In genomic region chrX:118644378-118644777, GRCh38 we compare ENCODE assay signal across 8 cellular contexts.
A peak's percentile ranks its signal among the peaks of the same experiment; 100 is the strongest.
DNase-seq lines count a peak whose midpoint lies in the region; ATAC-seq and TF ChIP-seq lines count a peak whose summit lies in the region.

No MANE protein-coding gene starts in this region.

- 36 to 69% methylated on average over 1 of the region's 1 CpG for WGBS in tibial nerve, 2 donors

- H3K4me3 ChIP-seq in AG04449 (ENCODE audit: low read depth, low read length): no peak overlapping the region
- no peak overlapping the region for H3K4me3 ChIP-seq in tibial nerve

- DNase-seq in AG04449 (ENCODE audit: low read depth, low spot score): no peak
- peak; percentile 30 for DNase-seq in HCEC 1CT
- DNase-seq in RPMI7951 (ENCODE audit: low read depth): peak; percentile 14
- DNase-seq in foreskin keratinocyte: no peak
- no peak for DNase-seq in tibial nerve (ENCODE audit: low spot score in 2 of 2)
- no peak for DNase-seq in activated CD4-positive, alpha-beta T cell treated with anti-CD3 and anti-CD28 coated beads for 48 hours

- TF ChIP-seq POLR2A in tibial nerve (IDR thresholded peaks at IDR 0.05): no peak

- H3K27ac ChIP-seq in foreskin keratinocyte (no peak overlapping the region), tibial nerve (no peak overlapping the region)

- H3K27me3 ChIP-seq in foreskin keratinocyte (no peaks in the 10 kb centered on the region), tibial nerve (peaks cover 0 to 4% of the 10 kb centered on the region in 2 donors)

- peak; percentile 32 for TF ChIP-seq CTCF in AG04449 (IDR thresholded peaks at IDR 0.05; ENCODE audit: insufficient read depth, low read length, missing control alignments)
- TF ChIP-seq CTCF in foreskin keratinocyte (conservative IDR thresholded peaks at IDR 0.05): peak; percentile 64
- TF ChIP-seq CTCF in tibial nerve (IDR thresholded peaks at IDR 0.05): peak in 4 of 5 experiments; percentile 20 to 47 (median 34)

- ATAC-seq in foreskin keratinocyte (peak; percentile 59), GM19351 (IDR thresholded peaks at IDR 0.05; ENCODE audit: unreplicated experiment) (no peak), HG02981 (IDR thresholded peaks at IDR 0.05; ENCODE audit: unreplicated experiment) (no peak)

- H3K4me1 ChIP-seq in foreskin keratinocyte (no peaks in the 10 kb centered on the region), tibial nerve (no peaks in the 10 kb centered on the region)

- H3K9me3 ChIP-seq in tibial nerve: no peaks in the 10 kb centered on the region

- peaks cover 0 to 10% (median 0%) of the 10 kb centered on the region in 3 donors for H3K36me3 ChIP-seq in tibial nerve

- POLR2A ChIA-PET in AG04449 (lab: Yijun Ruan, JAX): no interaction called here

- CTCF ChIA-PET in AG04449 (lab: Yijun Ruan, JAX): interaction anchor here (0.6 to 3.4 kb wide), 28 partner anchors 8 to 377 kb away, joined by 3 to 62 read pairs (median 4); no protein-coding TSS in a partner anchor

- TF ChIP-seq EP300 in tibial nerve (IDR thresholded peaks at IDR 0.05): no peak

Comparison
In these comparisons a context has a peak if more than half of its experiments do, and no peak if none do; other contexts are left out.
1. DNase-seq: peak in HCEC 1CT (single experiment) and RPMI7951 (single experiment); none in AG04449 (single experiment), foreskin keratinocyte (0 of 2), tibial nerve (0 of 2) and activated CD4-positive, alpha-beta T cell treated with anti-CD3 and anti-CD28 coated beads for 48 hours (single experiment).
2. Peak in every context shown above with its lines, with median percentiles within 50 percentile points of each other: CTCF ChIP-seq.